ENCODE assay signal across 1 cellular context in the genomic region with DNA sequence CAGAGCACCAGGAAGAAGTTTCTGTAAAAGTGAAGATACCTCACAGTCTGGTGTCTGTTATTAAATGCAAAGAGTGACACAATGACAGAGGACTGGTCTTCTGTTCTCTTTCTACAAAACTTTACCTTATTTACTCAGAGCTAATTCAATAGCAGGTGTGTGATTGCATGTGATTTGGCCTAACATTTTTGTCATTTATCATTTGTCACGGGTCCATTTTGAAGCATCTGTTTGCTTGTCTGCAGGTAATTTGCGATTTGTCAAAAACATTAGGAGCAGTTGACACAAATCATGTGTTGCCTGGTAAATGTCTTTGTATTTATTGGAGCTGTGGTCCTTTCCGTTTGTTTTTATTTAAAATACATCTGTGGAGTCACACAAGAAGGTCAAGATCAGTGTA.
TF ChIP-seq lines count a peak whose summit lies in the region.

No MANE protein-coding gene starts in this region.

TF ChIP-seq in A549, 52 proteins besides CTCF, POLR2A, EP300 and RAD21 (continued from another document):
- TF ChIP-seq, protein P1, sequence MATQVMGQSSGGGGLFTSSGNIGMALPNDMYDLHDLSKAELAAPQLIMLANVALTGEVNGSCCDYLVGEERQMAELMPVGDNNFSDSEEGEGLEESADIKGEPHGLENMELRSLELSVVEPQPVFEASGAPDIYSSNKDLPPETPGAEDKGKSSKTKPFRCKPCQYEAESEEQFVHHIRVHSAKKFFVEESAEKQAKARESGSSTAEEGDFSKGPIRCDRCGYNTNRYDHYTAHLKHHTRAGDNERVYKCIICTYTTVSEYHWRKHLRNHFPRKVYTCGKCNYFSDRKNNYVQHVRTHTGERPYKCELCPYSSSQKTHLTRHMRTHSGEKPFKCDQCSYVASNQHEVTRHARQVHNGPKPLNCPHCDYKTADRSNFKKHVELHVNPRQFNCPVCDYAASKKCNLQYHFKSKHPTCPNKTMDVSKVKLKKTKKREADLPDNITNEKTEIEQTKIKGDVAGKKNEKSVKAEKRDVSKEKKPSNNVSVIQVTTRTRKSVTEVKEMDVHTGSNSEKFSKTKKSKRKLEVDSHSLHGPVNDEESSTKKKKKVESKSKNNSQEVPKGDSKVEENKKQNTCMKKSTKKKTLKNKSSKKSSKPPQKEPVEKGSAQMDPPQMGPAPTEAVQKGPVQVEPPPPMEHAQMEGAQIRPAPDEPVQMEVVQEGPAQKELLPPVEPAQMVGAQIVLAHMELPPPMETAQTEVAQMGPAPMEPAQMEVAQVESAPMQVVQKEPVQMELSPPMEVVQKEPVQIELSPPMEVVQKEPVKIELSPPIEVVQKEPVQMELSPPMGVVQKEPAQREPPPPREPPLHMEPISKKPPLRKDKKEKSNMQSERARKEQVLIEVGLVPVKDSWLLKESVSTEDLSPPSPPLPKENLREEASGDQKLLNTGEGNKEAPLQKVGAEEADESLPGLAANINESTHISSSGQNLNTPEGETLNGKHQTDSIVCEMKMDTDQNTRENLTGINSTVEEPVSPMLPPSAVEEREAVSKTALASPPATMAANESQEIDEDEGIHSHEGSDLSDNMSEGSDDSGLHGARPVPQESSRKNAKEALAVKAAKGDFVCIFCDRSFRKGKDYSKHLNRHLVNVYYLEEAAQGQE (IDR thresholded peaks at IDR 0.05), result no peak
- TF ChIP-seq NPAS2 (CRISPR knock-in tag; IDR thresholded peaks at IDR 0.05; ENCODE audit: borderline replicate concordance), result no peak
- no peak for TF ChIP-seq TP53 (CRISPR knock-in tag; IDR thresholded peaks at IDR 0.05)
- no peak for TF ChIP-seq CBX8 (IDR thresholded peaks at IDR 0.05)
- no peak for TF ChIP-seq ESRRA (IDR thresholded peaks at IDR 0.05; ENCODE audit: borderline replicate concordance, low read length)
- no peak for TF ChIP-seq ELK1 (IDR thresholded peaks at IDR 0.05; ENCODE audit: low read depth, low read length)
- TF ChIP-seq, protein P2, sequence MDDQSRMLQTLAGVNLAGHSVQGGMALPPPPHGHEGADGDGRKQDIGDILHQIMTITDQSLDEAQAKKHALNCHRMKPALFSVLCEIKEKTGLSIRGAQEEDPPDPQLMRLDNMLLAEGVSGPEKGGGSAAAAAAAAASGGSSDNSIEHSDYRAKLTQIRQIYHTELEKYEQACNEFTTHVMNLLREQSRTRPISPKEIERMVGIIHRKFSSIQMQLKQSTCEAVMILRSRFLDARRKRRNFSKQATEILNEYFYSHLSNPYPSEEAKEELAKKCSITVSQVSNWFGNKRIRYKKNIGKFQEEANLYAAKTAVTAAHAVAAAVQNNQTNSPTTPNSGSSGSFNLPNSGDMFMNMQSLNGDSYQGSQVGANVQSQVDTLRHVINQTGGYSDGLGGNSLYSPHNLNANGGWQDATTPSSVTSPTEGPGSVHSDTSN (IDR thresholded peaks at IDR 0.05), result no peak
- TF ChIP-seq, protein P3, sequence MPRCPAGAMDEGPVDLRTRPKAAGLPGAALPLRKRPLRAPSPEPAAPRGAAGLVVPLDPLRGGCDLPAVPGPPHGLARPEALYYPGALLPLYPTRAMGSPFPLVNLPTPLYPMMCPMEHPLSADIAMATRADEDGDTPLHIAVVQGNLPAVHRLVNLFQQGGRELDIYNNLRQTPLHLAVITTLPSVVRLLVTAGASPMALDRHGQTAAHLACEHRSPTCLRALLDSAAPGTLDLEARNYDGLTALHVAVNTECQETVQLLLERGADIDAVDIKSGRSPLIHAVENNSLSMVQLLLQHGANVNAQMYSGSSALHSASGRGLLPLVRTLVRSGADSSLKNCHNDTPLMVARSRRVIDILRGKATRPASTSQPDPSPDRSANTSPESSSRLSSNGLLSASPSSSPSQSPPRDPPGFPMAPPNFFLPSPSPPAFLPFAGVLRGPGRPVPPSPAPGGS (IDR thresholded peaks at IDR 0.05), result no peak
- no peak for TF ChIP-seq CEBPB (IDR thresholded peaks at IDR 0.05)
